Comparison of ENCODE assay signal across 8 cellular contexts in genomic region chr1:170967042-170967910, GRCh38. TPM values are rescaled to one million over a fixed set of nuclear protein-coding genes. Genes with fewer than 3 reads are reported as not detected.
A peak's percentile ranks its signal among the peaks of the same experiment; 100 is the strongest.
DNase-seq lines count a peak whose midpoint lies in the region; ATAC-seq and TF ChIP-seq lines count a peak whose summit lies in the region.

No MANE protein-coding gene starts in this region.

- no peak overlapping the region for H3K4me2 ChIP-seq in SU-DHL-6 (ENCODE audit: low read depth, low read length, poor library complexity, severe bottlenecking)

- H3K4me3 ChIP-seq in Jurkat, Clone E6-1 (ENCODE audit: low read length): no peak overlapping the region
- no peak overlapping the region for H3K4me3 ChIP-seq in SU-DHL-6 (ENCODE audit: insufficient read depth, low read length, poor library complexity, severe bottlenecking)

- H3K27ac ChIP-seq in SU-DHL-6 (ENCODE audit: low read depth, low read length): no peak overlapping the region

- no peaks in the 10 kb centered on the region for H3K36me3 ChIP-seq in SU-DHL-6 (ENCODE audit: low read length)

- H3K9me3 ChIP-seq in SU-DHL-6 (ENCODE audit: insufficient read depth, low read length): no peaks in the 10 kb centered on the region

- no peaks in the 10 kb centered on the region for H4K20me1 ChIP-seq in SU-DHL-6 (ENCODE audit: low read depth, low read length)

- H3K27me3 ChIP-seq in SU-DHL-6 (ENCODE audit: low read length): no peaks in the 10 kb centered on the region

- no peaks in the 10 kb centered on the region for H3K9me2 ChIP-seq in SU-DHL-6 (replicated peaks; ENCODE audit: insufficient read depth, low read length)

- H3K27me3 Mint-ChIP-seq in stimulated activated memory B cell treated with anti-CD40 and anti-IgM and Interleukin-4, amounts not matched to agents 10 μg/mL and 1 μg/mL and 100 μg/mL, for 72 hours: peaks cover 9% of the 10 kb centered on the region

- no peaks in the 10 kb centered on the region for H3F3A ChIP-seq in SU-DHL-6 (ENCODE audit: insufficient read depth)

- no peaks in the 10 kb centered on the region for H3K79me2 ChIP-seq in SU-DHL-6 (ENCODE audit: insufficient read depth, low read length)

- H3K36me3 Mint-ChIP-seq in stimulated activated memory B cell treated with anti-CD40 and anti-IgM and Interleukin-4, amounts not matched to agents 10 μg/mL and 1 μg/mL and 100 μg/mL, for 72 hours: no peaks in the 10 kb centered on the region

- H3K4me3 Mint-ChIP-seq in stimulated activated memory B cell treated with anti-CD40 and anti-IgM and Interleukin-4, amounts not matched to agents 10 μg/mL and 1 μg/mL and 100 μg/mL, for 72 hours: no peak overlapping the region

- DNase-seq in DMS53 (lab: John Stamatoyannopoulos, UW): peak; percentile 72
- peak; percentile 36 for DNase-seq in Jurkat, Clone E6-1 (ENCODE audit: low read depth, low spot score)
- DNase-seq in glomerular visceral epithelial cell (ENCODE audit: extremely low spot score): peak; percentile 22
- DNase-seq in sciatic nerve (ENCODE audit: low spot score): no peak
- DNase-seq in C1 segment of cervical spinal cord (lab: John Stamatoyannopoulos, UW): no peak

- ATAC-seq in GM19438 (IDR thresholded peaks at IDR 0.05; ENCODE audit: low read depth, unreplicated experiment): peak; percentile 72
- ATAC-seq in sciatic nerve: peak; percentile 84
- no peak for ATAC-seq in stimulated activated memory B cell treated with anti-CD40 and anti-IgM and Interleukin-4, amounts not matched to agents 10 μg/mL and 1 μg/mL and 100 μg/mL, for 72 hours

- H3K9ac ChIP-seq in SU-DHL-6 (ENCODE audit: low read length): no peak overlapping the region

- intact Hi-C loops in sciatic nerve (cut with DNase I): no loop called here

- H2AFZ ChIP-seq in SU-DHL-6 (ENCODE audit: low read depth, low read length, severe bottlenecking): no peak overlapping the region

- TF ChIP-seq CTCF in SU-DHL-6 (IDR thresholded peaks at IDR 0.05; ENCODE audit: insufficient read depth, low read length, poor library complexity, severe bottlenecking): peak; percentile 26

- no peaks in the 10 kb centered on the region for H3K4me1 Mint-ChIP-seq in stimulated activated memory B cell treated with anti-CD40 and anti-IgM and Interleukin-4, amounts not matched to agents 10 μg/mL and 1 μg/mL and 100 μg/mL, for 72 hours

- H3K27ac Mint-ChIP-seq in stimulated activated memory B cell treated with anti-CD40 and anti-IgM and Interleukin-4, amounts not matched to agents 10 μg/mL and 1 μg/mL and 100 μg/mL, for 72 hours: no peak overlapping the region

- H3K9me3 Mint-ChIP-seq in stimulated activated memory B cell treated with anti-CD40 and anti-IgM and Interleukin-4, amounts not matched to agents 10 μg/mL and 1 μg/mL and 100 μg/mL, for 72 hours: no peaks in the 10 kb centered on the region

RNA-seq across cellular contexts. Expression of gene MROH9, which starts 31.9 kb away (rescaled TPM):
- not detected for polyA plus RNA-seq in Jurkat, Clone E6-1 (2012; ENCODE audit: insufficient read depth, insufficient read length)
- total RNA-seq in sciatic nerve: 0.31 TPM

Comparison
In these comparisons a context has a peak if more than half of its experiments do, and no peak if none do; other contexts are left out.
1. DNase-seq: peak in DMS53 (single experiment), Jurkat, Clone E6-1 (single experiment) and glomerular visceral epithelial cell (single experiment); none in sciatic nerve (single experiment) and C1 segment of cervical spinal cord (0 of 14).